Comparison of ENCODE assay signal across 1 cellular context in the genomic region with DNA sequence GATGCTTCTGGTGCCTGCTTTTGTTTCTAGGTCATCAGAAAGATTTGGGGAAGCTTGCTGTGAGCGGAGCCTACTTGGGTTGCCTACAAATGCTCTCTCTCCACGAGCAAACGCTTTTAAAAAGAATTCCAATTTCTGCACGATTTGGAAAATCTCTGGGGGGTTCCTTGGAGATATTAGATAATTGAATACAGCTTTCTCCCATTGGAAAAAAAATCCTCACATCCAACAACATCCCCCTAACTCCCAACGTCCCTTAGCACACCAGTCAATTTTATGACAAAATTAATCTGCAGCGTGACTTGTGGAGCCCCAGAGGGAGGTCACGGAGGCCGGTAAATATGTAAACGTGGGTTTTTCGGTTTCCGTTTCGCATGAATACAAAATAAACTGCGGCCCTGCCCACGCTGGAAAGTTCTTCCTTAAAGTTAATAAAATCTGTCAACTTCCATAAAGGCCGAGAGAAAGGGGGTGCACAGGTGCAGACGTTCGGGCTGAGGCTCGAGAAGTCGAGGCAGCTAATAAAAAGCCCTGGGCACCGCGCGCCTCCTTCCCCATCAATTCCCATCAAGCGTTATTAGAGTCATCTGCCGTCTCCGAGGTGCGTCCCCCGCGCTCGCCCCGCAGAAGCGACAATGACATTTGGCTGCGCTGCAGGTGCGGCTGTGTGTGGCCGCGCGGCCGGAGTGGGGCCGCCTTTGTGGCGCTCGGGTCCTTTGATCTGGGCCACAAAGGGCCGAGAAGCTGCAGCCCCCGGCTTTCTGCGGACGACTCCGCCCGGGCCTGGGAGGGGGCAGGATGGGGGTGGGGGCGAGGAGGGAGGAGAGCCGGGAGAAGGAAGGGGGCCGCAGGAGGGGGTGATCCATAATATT.
A peak's percentile ranks its signal among the peaks of the same experiment; 100 is the strongest.
TF ChIP-seq lines count a peak whose summit lies in the region.

No MANE protein-coding gene starts in this region.

TF ChIP-seq in H1, 55 proteins besides CTCF, POLR2A, EP300 and RAD21:
- TF ChIP-seq EZH2 (IDR thresholded peaks at IDR 0.05; ENCODE audit: low read depth, low read length, severe bottlenecking) (peak; percentile 42), SUZ12 (IDR thresholded peaks at IDR 0.05; ENCODE audit: low read length) (no peak), SRF (IDR thresholded peaks at IDR 0.05; ENCODE audit: low read depth, low read length) (no peak)
